ENCODE assay signal across 10 cellular contexts in the genomic region with DNA sequence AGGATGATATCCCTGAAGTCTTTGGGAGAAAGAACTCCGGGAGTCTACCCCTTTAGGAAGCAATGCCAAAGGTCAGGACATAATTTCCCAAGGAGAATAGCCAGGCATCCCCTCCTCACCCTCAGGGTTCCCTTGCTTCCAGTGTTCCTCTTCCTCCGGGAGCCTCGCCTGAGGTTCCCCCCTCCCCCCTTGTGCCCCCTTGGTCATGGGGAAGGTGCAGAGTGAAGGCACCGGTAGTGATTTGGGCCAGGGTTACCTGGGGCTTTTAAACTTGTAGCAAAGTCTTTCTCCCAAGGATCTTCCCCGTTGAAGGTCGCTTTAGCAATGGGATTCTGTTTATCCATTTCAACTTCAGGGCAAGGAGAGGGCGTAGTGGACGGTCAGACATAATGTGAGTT. TPM values are rescaled to one million over a fixed set of nuclear protein-coding genes. Genes with fewer than 3 reads are reported as not detected.
DNase-seq lines count a peak whose midpoint lies in the region; ATAC-seq and TF ChIP-seq lines count a peak whose summit lies in the region.
"Had no signal": no experiment of that assay in that cellular context is flagged by ENCODE, and none has a peak within 500 bp of the region (broad histone marks: within the 10 kb centered on the region; RNA-seq: fewer than 3 reads in every experiment).

No MANE protein-coding gene starts in this region.

- no peak for DNase-seq in activated CD4-positive, alpha-beta T cell treated with anti-CD3 and anti-CD28 coated beads, Interleukin-2, amount 10 ng/mL, durations not matched to agents 7 days and 5 days
- no peak for DNase-seq in activated CD4-positive, alpha-beta T cell treated with anti-CD3 and anti-CD28 coated beads for 1 hour
- no peak for DNase-seq in activated naive CD8-positive, alpha-beta T cell treated with anti-CD3 and anti-CD28 coated beads, Interleukin-2, amount 10 ng/mL, durations not matched to agents 7 days and 5 days
- DNase-seq in dedifferentiated amniotic fluid mesenchymal stem cell (ENCODE audit: extremely low spot score) = no peak
- DNase-seq in UCSD-AML1 (lab: John Stamatoyannopoulos, UW; ENCODE audit: unreplicated experiment) = no peak
- DNase-seq: NCI-H2029 treated with DMSO at 0.1 percent for 48 hours had no signal

- TF ChIP-seq CTCF in liver (IDR thresholded peaks at IDR 0.05; ENCODE audit: low read depth, low read length, missing input control) = no peak

- 39% methylated on average over 8 of the region's 8 CpGs for WGBS in liver

- H3K27me3 ChIP-seq in liver (ENCODE audit: control insufficient read depth in 4 of 4, insufficient read depth in 4 of 4, low read length in 3 of 4) (no peaks in the 10 kb centered on the region), stomach smooth muscle (ENCODE audit: control insufficient read depth in 1 of 2, insufficient read depth in 2 of 2, low read length in 2 of 2) (no peaks in the 10 kb centered on the region)

- H3K4me3 Mint-ChIP-seq in activated CD4-positive, alpha-beta T cell treated with anti-CD3 and anti-CD28 coated beads, Interleukin-2, amount 10 ng/mL, durations not matched to agents 7 days and 5 days = peak overlapping the region; percentile 75
- H3K4me3 Mint-ChIP-seq in activated naive CD8-positive, alpha-beta T cell treated with anti-CD3 and anti-CD28 coated beads, Interleukin-2, amount 10 ng/mL, durations not matched to agents 7 days and 5 days = peak overlapping the region; percentile 88

- H3K27ac Mint-ChIP-seq in activated CD4-positive, alpha-beta T cell treated with anti-CD3 and anti-CD28 coated beads, Interleukin-2, amount 10 ng/mL, durations not matched to agents 7 days and 5 days = peak overlapping the region; percentile 73
- H3K27ac Mint-ChIP-seq in activated naive CD8-positive, alpha-beta T cell treated with anti-CD3 and anti-CD28 coated beads, Interleukin-2, amount 10 ng/mL, durations not matched to agents 7 days and 5 days = peak overlapping the region; percentile 73

- peaks cover 16% of the 10 kb centered on the region for H3K4me1 Mint-ChIP-seq in activated CD4-positive, alpha-beta T cell treated with anti-CD3 and anti-CD28 coated beads, Interleukin-2, amount 10 ng/mL, durations not matched to agents 7 days and 5 days
- peaks cover 15% of the 10 kb centered on the region for H3K4me1 Mint-ChIP-seq in activated naive CD8-positive, alpha-beta T cell treated with anti-CD3 and anti-CD28 coated beads, Interleukin-2, amount 10 ng/mL, durations not matched to agents 7 days and 5 days

- CTCF ChIA-PET in activated CD4-positive, alpha-beta T cell treated with anti-CD3 and anti-CD28 coated beads, Interleukin-2, amount 10 ng/mL, durations not matched to agents 7 days and 5 days (lab: Charles Lee) = no interaction called here

- H3K9ac ChIP-seq in liver (ENCODE audit: low read depth in 1 of 2, low read length in 2 of 2) (no peak overlapping the region), stomach smooth muscle (ENCODE audit: low read length in 2 of 2) (peak overlapping the region in 1 of 2 donors; percentile 48)

- H3K27me3 Mint-ChIP-seq in activated CD4-positive, alpha-beta T cell treated with anti-CD3 and anti-CD28 coated beads, Interleukin-2, amount 10 ng/mL, durations not matched to agents 7 days and 5 days = peaks cover 54% of the 10 kb centered on the region
- peaks cover 35% of the 10 kb centered on the region for H3K27me3 Mint-ChIP-seq in activated naive CD8-positive, alpha-beta T cell treated with anti-CD3 and anti-CD28 coated beads, Interleukin-2, amount 10 ng/mL, durations not matched to agents 7 days and 5 days

- H3K27ac ChIP-seq in liver (ENCODE audit: low read depth in 1 of 2, low read length in 2 of 2) (no peak overlapping the region), stomach smooth muscle (ENCODE audit: low read length) (no peak overlapping the region)
- H3K27ac ChIP-seq: SJSA1 had no signal

- ATAC-seq in activated naive CD8-positive, alpha-beta T cell treated with anti-CD3 and anti-CD28 coated beads, Interleukin-2, amount 10 ng/mL, durations not matched to agents 7 days and 5 days (ENCODE audit: low read depth) = no peak
- no peak for ATAC-seq in GM19324 (IDR thresholded peaks at IDR 0.05; ENCODE audit: low FRiP score, unreplicated experiment)

- H3K9me3 Mint-ChIP-seq in activated CD4-positive, alpha-beta T cell treated with anti-CD3 and anti-CD28 coated beads, Interleukin-2, amount 10 ng/mL, durations not matched to agents 7 days and 5 days = peaks cover 4% of the 10 kb centered on the region
- H3K9me3 Mint-ChIP-seq in activated naive CD8-positive, alpha-beta T cell treated with anti-CD3 and anti-CD28 coated beads, Interleukin-2, amount 10 ng/mL, durations not matched to agents 7 days and 5 days = peaks cover 2% of the 10 kb centered on the region

- H3K4me1 ChIP-seq in liver (ENCODE audit: control insufficient read depth in 4 of 4, insufficient read depth in 4 of 4, low read length in 3 of 4) = peaks cover 4 to 26% (median 18%) of the 10 kb centered on the region in 4 donors
- H3K4me1 ChIP-seq in stomach smooth muscle (ENCODE audit: control insufficient read depth, insufficient read depth, low read length) = peaks cover 17% of the 10 kb centered on the region

- POLR2A ChIA-PET in activated CD4-positive, alpha-beta T cell treated with anti-CD3 and anti-CD28 coated beads, Interleukin-2, amount 10 ng/mL, durations not matched to agents 7 days and 5 days (lab: Charles Lee) = no interaction called here
- POLR2A ChIA-PET in activated naive CD8-positive, alpha-beta T cell treated with anti-CD3 and anti-CD28 coated beads, Interleukin-2, amount 10 ng/mL, durations not matched to agents 7 days and 5 days (lab: Charles Lee) = interaction anchor here (1.3 to 2.1 kb wide), 4 partner anchors 8 to 562 kb away, joined by 6 to 7 read pairs (median 6); partner anchors contain the start of genes ESF1 and NDUFAF5

- TF ChIP-seq RAD21 in liver (IDR thresholded peaks at IDR 0.05) = no peak

- H3K9me3 ChIP-seq in liver (ENCODE audit: control insufficient read depth in 4 of 4, low read length in 3 of 4) (no peaks in the 10 kb centered on the region), stomach smooth muscle (ENCODE audit: control insufficient read depth in 2 of 2, low read length in 2 of 2) (no peaks in the 10 kb centered on the region)
- H3K9me3 ChIP-seq: SJSA1 had no signal

- H3K36me3 ChIP-seq in liver (ENCODE audit: control insufficient read depth in 4 of 4, insufficient read depth in 3 of 4, low read depth in 1 of 4, low read length in 3 of 4) (no peaks in the 10 kb centered on the region), stomach smooth muscle (ENCODE audit: control insufficient read depth in 2 of 2, insufficient read depth in 2 of 2, low read length in 2 of 2) (no peaks in the 10 kb centered on the region)
- H3K36me3 ChIP-seq: SJSA1 had no signal

- H3K4me3 ChIP-seq in liver (ENCODE audit: low read depth in 1 of 3, low read length in 3 of 3) (peak overlapping the region in 2 of 3 donors; percentile 51 to 92), stomach smooth muscle (ENCODE audit: low read length in 2 of 2) (peak overlapping the region; percentile 42 to 78)

- H3K36me3 Mint-ChIP-seq in activated CD4-positive, alpha-beta T cell treated with anti-CD3 and anti-CD28 coated beads, Interleukin-2, amount 10 ng/mL, durations not matched to agents 7 days and 5 days (ENCODE audit: low read depth) = peaks cover 2% of the 10 kb centered on the region
- H3K36me3 Mint-ChIP-seq in activated naive CD8-positive, alpha-beta T cell treated with anti-CD3 and anti-CD28 coated beads, Interleukin-2, amount 10 ng/mL, durations not matched to agents 7 days and 5 days = peaks cover 10% of the 10 kb centered on the region

TF ChIP-seq in liver, 16 proteins besides CTCF, POLR2A, EP300 and RAD21:
- TF ChIP-seq SP1 (IDR thresholded peaks at IDR 0.05) (no peak), JUND (IDR thresholded peaks at IDR 0.05) (no peak)

RNA-seq across cellular contexts. Expression of gene ISM1, which starts 1.2 kb away (rescaled TPM):
- total RNA-seq in activated CD4-positive, alpha-beta T cell treated with anti-CD3 and anti-CD28 coated beads, Interleukin-2, amount 10 ng/mL, durations not matched to agents 7 days and 5 days = 1 to 10 TPM; 1.3 to 1.4 TPM
- 1 to 10 TPM; 2.3 to 3.0 TPM for total RNA-seq in activated naive CD8-positive, alpha-beta T cell treated with anti-CD3 and anti-CD28 coated beads, Interleukin-2, amount 10 ng/mL, durations not matched to agents 7 days and 5 days
- 1 to 10 TPM in 1 of 2 donors, not detected in 1; 6.4 TPM for total RNA-seq in liver
- 1 to 10 TPM in 1 of 2 donors, under 1 TPM in 1; 0.82 to 1.2 TPM for polyA plus RNA-seq in liver
- total RNA-seq: SJSA1 had no signal
